Comparison of ENCODE assay signal across 8 cellular contexts in the genomic region with DNA sequence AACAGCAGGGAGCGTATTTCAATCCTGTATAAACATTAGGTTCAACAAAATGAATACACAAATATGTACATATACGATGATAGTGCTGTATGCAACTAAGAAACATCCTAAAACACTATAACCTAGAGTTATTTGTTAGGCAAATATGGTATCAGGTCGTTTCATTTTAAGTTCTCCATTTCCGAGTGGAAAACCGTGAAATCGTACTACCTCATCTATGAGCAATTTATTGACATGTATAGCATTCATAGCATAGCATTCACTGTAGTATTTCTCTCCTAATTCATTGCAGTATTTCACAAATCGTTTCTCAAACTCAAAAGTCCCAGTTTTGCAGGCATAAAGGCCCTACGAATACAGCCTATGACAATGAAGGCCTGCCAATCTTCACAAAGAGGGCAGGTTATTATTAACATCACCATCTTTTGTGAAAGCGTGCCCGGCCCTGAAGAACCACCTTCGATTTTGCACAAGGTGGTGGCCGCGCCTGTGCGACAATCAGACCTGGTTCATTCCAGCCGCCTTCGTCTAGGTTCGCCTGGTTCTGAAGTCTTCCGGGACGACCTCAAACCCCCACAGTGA. TPM values are rescaled to one million over a fixed set of nuclear protein-coding genes. Genes with fewer than 3 reads are reported as not detected.
A peak's percentile ranks its signal among the peaks of the same experiment; 100 is the strongest.
DNase-seq lines count a peak whose midpoint lies in the region; ATAC-seq, FAIRE-seq and TF ChIP-seq lines count a peak whose summit lies in the region.

No MANE protein-coding gene starts in this region.

- no peaks in the 10 kb centered on the region for H3K9me3 ChIP-seq in CD4-positive, alpha-beta T cell (ENCODE audit: control insufficient read depth, low read length)
- H3K9me3 ChIP-seq in iPS-15b (ENCODE audit: control insufficient read depth, insufficient read depth, low read length), result no peaks in the 10 kb centered on the region

- peaks cover 4% of the 10 kb centered on the region for H3K4me1 ChIP-seq in iPS-15b (ENCODE audit: control insufficient read depth, insufficient read depth, low read length)

- intact Hi-C loops in CD4-positive, alpha-beta T cell (cut with DNase I, micrococcal nuclease), result loop anchor here (2.0 to 10.0 kb wide), 3 partner anchors 43 to 1887 kb away; a partner anchor contains a TSS

- H3K36me3 ChIP-seq in iPS-15b (ENCODE audit: control insufficient read depth, insufficient read depth, low read length), result no peaks in the 10 kb centered on the region

- no peaks in the 10 kb centered on the region for H3K27me3 Mint-ChIP-seq in CD4-positive, alpha-beta T cell
- no peaks in the 10 kb centered on the region for H3K27me3 Mint-ChIP-seq in activated naive CD8-positive, alpha-beta T cell
- no peaks in the 10 kb centered on the region for H3K27me3 Mint-ChIP-seq in stimulated activated naive CD8-positive, alpha-beta T cell treated with anti-CD3 and anti-CD28 coated beads, Interleukin-15, amount 100 ng/mL, for 72 hours

- ATAC-seq in CD4-positive, alpha-beta T cell (ENCODE audit: poor library complexity), result peak; percentile 2
- ATAC-seq in GM19452 (IDR thresholded peaks at IDR 0.05; ENCODE audit: unreplicated experiment) (peak; percentile 28), HG03571 (IDR thresholded peaks at IDR 0.05; ENCODE audit: unreplicated experiment) (peak; percentile 21)
- peak; percentile 37 for ATAC-seq in stimulated activated naive CD8-positive, alpha-beta T cell treated with anti-CD3 and anti-CD28 coated beads, Interleukin-15, amount 100 ng/mL, for 72 hours

- TF ChIP-seq POLR2A in GM12892 (IDR thresholded peaks at IDR 0.05; ENCODE audit: low read depth, low read length), result no peak

- H3K27ac Mint-ChIP-seq in CD4-positive, alpha-beta T cell, result peak overlapping the region; percentile 99
- H3K27ac Mint-ChIP-seq in activated naive CD8-positive, alpha-beta T cell, result peak overlapping the region; percentile 98
- peak overlapping the region; percentile 92 to 97 for H3K27ac Mint-ChIP-seq in stimulated activated naive CD8-positive, alpha-beta T cell treated with anti-CD3 and anti-CD28 coated beads, Interleukin-15, amount 100 ng/mL, for 72 hours

- H3K4me3 Mint-ChIP-seq in CD4-positive, alpha-beta T cell, result peak overlapping the region; percentile 92
- H3K4me3 Mint-ChIP-seq in activated naive CD8-positive, alpha-beta T cell, result peak overlapping the region; percentile 95
- H3K4me3 Mint-ChIP-seq in stimulated activated naive CD8-positive, alpha-beta T cell treated with anti-CD3 and anti-CD28 coated beads, Interleukin-15, amount 100 ng/mL, for 72 hours, result peak overlapping the region; percentile 93 to 94

- H3K27me3 ChIP-seq in CD4-positive, alpha-beta T cell (ENCODE audit: control insufficient read depth, insufficient read depth, low read length), result no peaks in the 10 kb centered on the region
- H3K27me3 ChIP-seq in iPS-15b (ENCODE audit: control insufficient read depth, insufficient read depth, low read length), result no peaks in the 10 kb centered on the region

- peak in 2 of 10 experiments; percentile 4 to 7 for DNase-seq in CD4-positive, alpha-beta T cell
- DNase-seq in stimulated activated naive CD8-positive, alpha-beta T cell treated with anti-CD3 and anti-CD28 coated beads, Interleukin-15, amount 100 ng/mL, for 72 hours, result no peak
- no peak for DNase-seq in GM12892 (ENCODE audit: insufficient read length)
- DNase-seq in D341Med (ENCODE audit: low spot score), result no peak

- peak overlapping the region; percentile 94 for H3K9ac ChIP-seq in iPS-15b (ENCODE audit: low read depth, low read length)

- H3K4me3 ChIP-seq in iPS-15b (ENCODE audit: low read depth, low read length), result peak overlapping the region; percentile 93

- peaks cover 40% of the 10 kb centered on the region for H3K36me3 Mint-ChIP-seq in CD4-positive, alpha-beta T cell (ENCODE audit: low read depth)
- peaks cover 3% of the 10 kb centered on the region for H3K36me3 Mint-ChIP-seq in activated naive CD8-positive, alpha-beta T cell

- CTCF ChIA-PET in CD4-positive, alpha-beta T cell (lab: Charles Lee), result interaction anchor here (0.6 to 2.5 kb wide), 4 partner anchors 12 to 110 kb away, joined by 3 to 13 read pairs (median 4); a partner anchor contains a TSS

- FAIRE-seq in GM12892 (lab: Jason Lieb, UNC), result no peak

- H3K9me3 Mint-ChIP-seq in CD4-positive, alpha-beta T cell, result no peaks in the 10 kb centered on the region
- H3K9me3 Mint-ChIP-seq in activated naive CD8-positive, alpha-beta T cell (ENCODE audit: low read depth), result no peaks in the 10 kb centered on the region
- H3K9me3 Mint-ChIP-seq in stimulated activated naive CD8-positive, alpha-beta T cell treated with anti-CD3 and anti-CD28 coated beads, Interleukin-15, amount 100 ng/mL, for 72 hours, result no peaks in the 10 kb centered on the region

- peaks cover 47% of the 10 kb centered on the region for H3K4me1 Mint-ChIP-seq in CD4-positive, alpha-beta T cell (ENCODE audit: low read depth)
- peaks cover 40% of the 10 kb centered on the region for H3K4me1 Mint-ChIP-seq in activated naive CD8-positive, alpha-beta T cell (ENCODE audit: low read depth)
- peaks cover 34% of the 10 kb centered on the region for H3K4me1 Mint-ChIP-seq in stimulated activated naive CD8-positive, alpha-beta T cell treated with anti-CD3 and anti-CD28 coated beads, Interleukin-15, amount 100 ng/mL, for 72 hours

- TF ChIP-seq CTCF in CD4-positive, alpha-beta T cell (IDR thresholded peaks at IDR 0.05), result no peak

- peak overlapping the region; percentile 98 for H3K27ac ChIP-seq in CD4-positive, alpha-beta T cell (ENCODE audit: low read depth, low read length)

- POLR2A ChIA-PET in CD4-positive, alpha-beta T cell (lab: Charles Lee), result interaction anchor here (1.0 to 3.7 kb wide), 14 partner anchors 10 to 765 kb away, joined by 3 to 105 read pairs (median 5); a partner anchor contains a TSS

RNA-seq across cellular contexts. Expression of a gene that starts 0.6 kb away (rescaled TPM):
- total RNA-seq in CD4-positive, alpha-beta T cell, result 10 to 100 TPM; 33.7 to 38.7 TPM
- 33.6 TPM for polyA plus RNA-seq in GM12892 (2012; ENCODE audit: missing spikeins)

RNA-seq across cellular contexts. Expression of a gene that starts 46.0 kb away (rescaled TPM):
- under 1 TPM; 0.33 to 0.36 TPM for total RNA-seq in CD4-positive, alpha-beta T cell
- 2.0 TPM for polyA plus RNA-seq in GM12892 (2012; ENCODE audit: missing spikeins)

RNA-seq across cellular contexts. Expression of a gene that starts 46.0 kb away (rescaled TPM):
- 10 to 100 TPM; 79.8 to 86.0 TPM for total RNA-seq in CD4-positive, alpha-beta T cell
- 101 TPM for polyA plus RNA-seq in GM12892 (2012; ENCODE audit: missing spikeins)
